ENCODE assay signal across 8 cellular contexts in the genomic region with DNA sequence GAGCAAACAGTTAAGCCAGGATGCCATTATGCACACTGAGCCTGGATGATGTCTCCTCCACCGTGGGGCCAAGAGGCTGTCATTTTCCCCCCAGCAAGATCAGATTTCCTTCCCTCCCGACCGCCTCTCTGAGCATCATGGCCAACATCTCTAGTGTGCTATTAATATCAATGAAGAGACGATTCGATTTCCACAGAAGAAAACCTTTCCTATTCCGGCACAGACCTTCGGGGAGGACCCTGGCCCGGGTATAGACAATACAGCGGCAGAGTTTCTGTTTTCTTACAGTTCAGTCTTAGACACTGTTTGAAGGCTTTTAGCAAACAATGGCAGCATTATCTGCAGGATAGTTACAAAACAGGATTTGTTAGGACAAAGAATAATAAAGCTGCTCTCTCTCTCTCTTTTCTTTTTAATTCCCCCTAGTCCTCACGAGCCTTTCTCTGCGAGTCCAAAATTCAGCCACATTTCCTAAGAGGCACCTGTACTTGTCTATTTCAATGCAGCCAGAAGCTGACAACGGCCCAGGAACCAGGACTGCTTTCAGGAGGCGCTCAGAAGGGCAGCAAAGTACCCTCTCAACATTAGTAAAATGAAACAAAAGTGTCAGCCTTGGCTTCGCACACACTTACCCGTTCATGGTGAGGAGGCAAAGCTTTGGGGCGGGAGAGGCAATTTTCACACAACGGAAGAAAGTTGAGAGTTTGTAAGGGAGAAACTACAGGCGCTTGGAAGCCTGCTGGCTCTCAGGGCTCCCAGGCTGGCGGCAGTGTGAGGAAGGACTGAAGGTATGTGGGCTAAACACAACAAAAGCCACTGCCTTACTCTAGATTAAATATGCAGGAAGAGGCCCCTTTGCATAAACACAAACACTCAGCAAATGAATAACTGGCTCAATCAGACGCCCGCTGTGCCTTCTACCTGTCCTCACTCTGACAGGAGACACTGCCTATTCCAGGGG.
DNase-seq lines count a peak whose midpoint lies in the region; ATAC-seq and TF ChIP-seq lines count a peak whose summit lies in the region.

No MANE protein-coding gene starts in this region.

- peak in 2 of 3 donors; percentile 29 to 66 for DNase-seq in CD4-positive, CD25-positive, alpha-beta regulatory T cell
- peak; percentile 73 to 82 for DNase-seq in NCI-H526 (lab: John Stamatoyannopoulos, UW)
- peak; percentile 11 for DNase-seq in astrocyte of the cerebellum (ENCODE audit: low read depth)
- peak; percentile 13 for DNase-seq in retinal pigment epithelial cell (ENCODE audit: low read depth)
- no peak for DNase-seq in AG20443 (ENCODE audit: low spot score)
- no peak for DNase-seq in activated gamma-delta T cell treated with Interleukin-2 at 50 U/mL for 16 hours
- DNase-seq in NCI-H2196 (lab: John Stamatoyannopoulos, UW; ENCODE audit: unreplicated experiment): no peak

- H3K36me3 Mint-ChIP-seq in CD4-positive, CD25-positive, alpha-beta regulatory T cell: peaks cover 15% of the 10 kb centered on the region

- H3K27ac ChIP-seq in CD4-positive, CD25-positive, alpha-beta regulatory T cell (ENCODE audit: insufficient read depth, low read length, poor library complexity, severe bottlenecking): peak overlapping the region; percentile 74
- H3K27ac ChIP-seq in iPS-18a (ENCODE audit: low read length): peak overlapping the region; percentile 80

- peak overlapping the region; percentile 80 for H3K9ac ChIP-seq in iPS-18a (ENCODE audit: low read length)

- H3K4me3 ChIP-seq in CD4-positive, CD25-positive, alpha-beta regulatory T cell (ENCODE audit: low read depth, low read length): peak overlapping the region; percentile 99
- H3K4me3 ChIP-seq in astrocyte of the cerebellum (ENCODE audit: low read depth, low read length) (peak overlapping the region; percentile 33), iPS-18a (ENCODE audit: low read length) (peak overlapping the region; percentile 94), retinal pigment epithelial cell (ENCODE audit: low read length) (peak overlapping the region; percentile 41)

- no peaks in the 10 kb centered on the region for H3K36me3 ChIP-seq in CD4-positive, CD25-positive, alpha-beta regulatory T cell (ENCODE audit: control insufficient read depth, insufficient read depth, low read length)
- H3K36me3 ChIP-seq in iPS-18a (ENCODE audit: control insufficient read depth, low read depth, low read length): no peaks in the 10 kb centered on the region

- TF ChIP-seq CTCF in astrocyte of the cerebellum (IDR thresholded peaks at IDR 0.05; ENCODE audit: low read depth, low read length, missing control alignments) (no peak), retinal pigment epithelial cell (conservative IDR thresholded peaks at IDR 0.05; ENCODE audit: low read depth, low read length) (no peak)

- peaks cover 63% of the 10 kb centered on the region for H3K4me1 ChIP-seq in CD4-positive, CD25-positive, alpha-beta regulatory T cell (ENCODE audit: control insufficient read depth, insufficient read depth, low read length, poor library complexity, severe bottlenecking)
- peaks cover 64% of the 10 kb centered on the region for H3K4me1 ChIP-seq in iPS-18a (ENCODE audit: control insufficient read depth, low read depth, low read length)

- H3K27ac Mint-ChIP-seq in CD4-positive, CD25-positive, alpha-beta regulatory T cell: peak overlapping the region; percentile 95 to 97 (median 96)

- H3K27me3 Mint-ChIP-seq in CD4-positive, CD25-positive, alpha-beta regulatory T cell: no peaks in the 10 kb centered on the region

- peak overlapping the region; percentile 93 to 97 (median 95) for H3K4me3 Mint-ChIP-seq in CD4-positive, CD25-positive, alpha-beta regulatory T cell

- no peaks in the 10 kb centered on the region for H3K9me3 ChIP-seq in CD4-positive, CD25-positive, alpha-beta regulatory T cell (ENCODE audit: control insufficient read depth in 2 of 2, low read length in 2 of 2)
- H3K9me3 ChIP-seq in iPS-18a (ENCODE audit: control insufficient read depth, low read depth, low read length): no peaks in the 10 kb centered on the region

- peaks cover 54 to 88% (median 57%) of the 10 kb centered on the region in 4 donors for H3K4me1 Mint-ChIP-seq in CD4-positive, CD25-positive, alpha-beta regulatory T cell

- no peaks in the 10 kb centered on the region for H3K9me3 Mint-ChIP-seq in CD4-positive, CD25-positive, alpha-beta regulatory T cell

- in situ Hi-C loops in astrocyte of the cerebellum (cut with HindIII; ENCODE audit: low sequenced_read_pairs): loop anchor here (25.0 kb wide), 1 partner anchor 768 kb away; no protein-coding TSS in a partner anchor

- no peaks in the 10 kb centered on the region for H3K27me3 ChIP-seq in CD4-positive, CD25-positive, alpha-beta regulatory T cell (ENCODE audit: control insufficient read depth, insufficient read depth, low read length)
- no peaks in the 10 kb centered on the region for H3K27me3 ChIP-seq in iPS-18a (ENCODE audit: control insufficient read depth, insufficient read depth, low read length)

- peak; percentile 32 to 35 for ATAC-seq in CD4-positive, CD25-positive, alpha-beta regulatory T cell (ENCODE audit: low read depth in 2 of 2)

Comparison
In these comparisons a context has a peak if more than half of its experiments do, and no peak if none do; other contexts are left out.
1. DNase-seq: peak in CD4-positive, CD25-positive, alpha-beta regulatory T cell (2 of 3), NCI-H526 (2 of 2), astrocyte of the cerebellum (single experiment) and retinal pigment epithelial cell (single experiment); none in AG20443 (single experiment), activated gamma-delta T cell treated with Interleukin-2 at 50 U/mL for 16 hours (single experiment) and NCI-H2196 (single experiment).
2. H3K4me3 ChIP-seq: peak in every context shown above with its lines; median percentile 99 in CD4-positive, CD25-positive, alpha-beta regulatory T cell; 94 in iPS-18a; 41 in retinal pigment epithelial cell; 33 in astrocyte of the cerebellum.